In the genomic region with DNA sequence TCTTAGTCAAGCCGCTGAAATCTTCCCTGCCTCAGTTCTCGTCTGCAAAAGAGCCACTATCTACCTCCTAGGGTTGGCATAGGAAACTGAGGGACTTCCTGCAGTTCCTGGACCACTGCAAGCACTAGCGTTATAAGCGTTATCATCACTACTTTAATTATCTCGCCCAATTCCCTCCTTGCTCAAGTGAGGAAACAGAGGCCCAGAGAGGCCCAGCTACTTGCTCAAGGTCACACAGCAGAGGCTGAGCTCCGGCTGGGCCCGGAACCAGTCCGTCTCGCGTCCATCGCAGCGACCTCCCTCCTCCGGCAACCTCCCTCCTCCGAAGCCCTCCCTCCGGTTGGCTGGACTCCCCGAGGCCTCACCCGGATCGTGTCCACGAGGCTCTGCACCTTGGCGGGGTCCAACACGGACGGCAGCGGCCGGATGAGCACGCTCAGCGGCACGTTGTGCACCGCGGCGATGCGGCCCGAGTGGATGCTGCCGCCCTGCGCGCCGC, we compare ENCODE assay signal across 8 cellular contexts. TPM values are rescaled to one million over a fixed set of nuclear protein-coding genes. Genes with fewer than 3 reads are reported as not detected.
DNase-seq lines count a peak whose midpoint lies in the region; ATAC-seq and TF ChIP-seq lines count a peak whose summit lies in the region.

No MANE protein-coding gene starts in this region.

- ATAC-seq in GM21360 (IDR thresholded peaks at IDR 0.05; ENCODE audit: unreplicated experiment) (peak; percentile 12), Panc1 (peak; percentile 64), GM19452 (IDR thresholded peaks at IDR 0.05; ENCODE audit: unreplicated experiment) (no peak), HG03108 (IDR thresholded peaks at IDR 0.05; ENCODE audit: unreplicated experiment) (no peak)

- CTCF ChIA-PET in AG04449 (lab: Yijun Ruan, JAX), result interaction anchor here (2.7 kb wide), 1 partner anchor 14 kb away, joined by 17 read pairs; no protein-coding TSS in a partner anchor
- CTCF ChIA-PET in Panc1 (lab: Charles Lee), result interaction anchor here (1.0 kb wide), 1 partner anchor 86 kb away, joined by 4 read pairs; no protein-coding TSS in a partner anchor

- peak overlapping the region; percentile 71 to 77 for H3K9ac ChIP-seq in duodenal mucosa (ENCODE audit: low read depth in 1 of 2, low read length in 2 of 2)
- peak overlapping the region; percentile 76 for H3K9ac ChIP-seq in muscle layer of colon (ENCODE audit: low read length)

- H3K27me3 ChIP-seq in Panc1 (ENCODE audit: control insufficient read depth, insufficient read depth, low read length), result no peaks in the 10 kb centered on the region
- H3K27me3 ChIP-seq in duodenal mucosa (ENCODE audit: control insufficient read depth in 1 of 2, insufficient read depth in 2 of 2, low read length in 2 of 2), result no peaks in the 10 kb centered on the region
- no peaks in the 10 kb centered on the region for H3K27me3 ChIP-seq in muscle layer of colon (ENCODE audit: control insufficient read depth in 1 of 2, insufficient read depth in 2 of 2, low read length in 2 of 2)

- DNase-seq in AG04449 (ENCODE audit: low read depth, low spot score) (no peak), Panc1 (ENCODE audit: low read depth, low spot score) (no peak), GF-D8 (lab: John Stamatoyannopoulos, UW) (no peak)

- POLR2A ChIA-PET in AG04449 (lab: Yijun Ruan, JAX), result interaction anchor here (0.9 kb wide), 2 partner anchors 10 to 109 kb away, joined by 5 to 6 read pairs; partner anchors contain the start of gene CSNK2A1
- POLR2A ChIA-PET in Panc1 (lab: Charles Lee), result no interaction called here

- TF ChIP-seq CTCF in AG04449 (IDR thresholded peaks at IDR 0.05; ENCODE audit: insufficient read depth, low read length, missing control alignments) (no peak), Panc1 (IDR thresholded peaks at IDR 0.05) (no peak)

- peak overlapping the region; percentile 77 for H3K27ac ChIP-seq in Panc1 (ENCODE audit: low read length)
- no peak overlapping the region for H3K27ac ChIP-seq in duodenal mucosa (ENCODE audit: low read depth, low read length)
- H3K27ac ChIP-seq in muscle layer of colon (ENCODE audit: low read depth, low read length), result peak overlapping the region; percentile 73

- intact Hi-C loops in Panc1 (cut with micrococcal nuclease; ENCODE audit: unreplicated experiment), result loop anchor here (2.0 kb wide), 1 partner anchor 76 kb away; no protein-coding TSS in a partner anchor

- peak overlapping the region; percentile 93 for H3K4me3 ChIP-seq in AG04449 (ENCODE audit: low read depth, low read length)
- H3K4me3 ChIP-seq in Panc1 (ENCODE audit: low read depth in 2 of 2, low read length in 2 of 2), result peak overlapping the region; percentile 83 to 97
- H3K4me3 ChIP-seq in duodenal mucosa (ENCODE audit: low read depth in 1 of 2, low read length in 2 of 2), result peak overlapping the region; percentile 81 to 92
- H3K4me3 ChIP-seq in muscle layer of colon (ENCODE audit: low read depth in 1 of 2, low read length in 2 of 2), result peak overlapping the region; percentile 69 to 81

- H3K36me3 ChIP-seq in Panc1 (ENCODE audit: control insufficient read depth, insufficient read depth, low read length) (peaks cover 5% of the 10 kb centered on the region; the same call in 1 of the 2 replicates), duodenal mucosa (ENCODE audit: control insufficient read depth in 1 of 2, insufficient read depth in 2 of 2, low read length in 2 of 2) (peaks cover 7 to 31% of the 10 kb centered on the region in 2 donors), muscle layer of colon (ENCODE audit: insufficient read depth, low read length) (peaks cover 20% of the 10 kb centered on the region)

- in situ Hi-C loops in Panc1 (cut with HindIII; ENCODE audit: low pct_unique_long_range_greater_than_20kb, low sequenced_read_pairs), result no loop called here

- H3K4me1 ChIP-seq in Panc1 (ENCODE audit: control insufficient read depth, insufficient read depth, low read length) (peaks cover 17% of the 10 kb centered on the region), duodenal mucosa (ENCODE audit: control insufficient read depth in 1 of 2, insufficient read depth in 2 of 2, low read length in 2 of 2) (peaks cover 14 to 19% of the 10 kb centered on the region in 2 donors), muscle layer of colon (ENCODE audit: insufficient read depth, low read length) (peaks cover 20% of the 10 kb centered on the region)

- BruUV-seq in Panc1 (replicated peaks; lab: Mats Ljungman, UMichigan), result no TSS peak

- H3K9me3 ChIP-seq in Panc1 (ENCODE audit: control insufficient read depth, insufficient read depth, low read depth, low read length) (peaks cover 3% of the 10 kb centered on the region; the same call in 1 of the 2 replicates), duodenal mucosa (ENCODE audit: control insufficient read depth in 1 of 2, low read length in 2 of 2) (no peaks in the 10 kb centered on the region), muscle layer of colon (ENCODE audit: low read length) (no peaks in the 10 kb centered on the region)

RNA-seq across cellular contexts. Expression of gene SRXN1, which starts 0.3 kb away (rescaled TPM):
- total RNA-seq in Panc1 (2021; ENCODE audit: unreplicated experiment), result 34.5 TPM
- 27.6 TPM for polyA plus RNA-seq in Panc1 (2012; ENCODE audit: insufficient read length)

RNA-seq across cellular contexts. Expression of gene SCRT2, which starts 22.9 kb away (rescaled TPM):
- not detected for total RNA-seq in Panc1 (2021; ENCODE audit: unreplicated experiment)
- not detected for polyA plus RNA-seq in Panc1 (2012; ENCODE audit: insufficient read length)

RNA-seq across cellular contexts. Expression of gene TCF15, which starts 42.6 kb away (rescaled TPM):
- not detected for total RNA-seq in Panc1 (2021; ENCODE audit: unreplicated experiment)
- polyA plus RNA-seq in Panc1 (2012; ENCODE audit: insufficient read length), result not detected

Comparison
In these comparisons a context has a peak if more than half of its experiments do, and no peak if none do; other contexts are left out.
1. ATAC-seq: peak in GM21360 (single experiment) and Panc1 (single experiment); none in GM19452 (single experiment) and HG03108 (single experiment).
2. Peak in every context shown above with its lines, with median percentiles within 50 percentile points of each other: H3K4me3 ChIP-seq.